Comparison of ENCODE assay signal across 1 cellular context in the genomic region with DNA sequence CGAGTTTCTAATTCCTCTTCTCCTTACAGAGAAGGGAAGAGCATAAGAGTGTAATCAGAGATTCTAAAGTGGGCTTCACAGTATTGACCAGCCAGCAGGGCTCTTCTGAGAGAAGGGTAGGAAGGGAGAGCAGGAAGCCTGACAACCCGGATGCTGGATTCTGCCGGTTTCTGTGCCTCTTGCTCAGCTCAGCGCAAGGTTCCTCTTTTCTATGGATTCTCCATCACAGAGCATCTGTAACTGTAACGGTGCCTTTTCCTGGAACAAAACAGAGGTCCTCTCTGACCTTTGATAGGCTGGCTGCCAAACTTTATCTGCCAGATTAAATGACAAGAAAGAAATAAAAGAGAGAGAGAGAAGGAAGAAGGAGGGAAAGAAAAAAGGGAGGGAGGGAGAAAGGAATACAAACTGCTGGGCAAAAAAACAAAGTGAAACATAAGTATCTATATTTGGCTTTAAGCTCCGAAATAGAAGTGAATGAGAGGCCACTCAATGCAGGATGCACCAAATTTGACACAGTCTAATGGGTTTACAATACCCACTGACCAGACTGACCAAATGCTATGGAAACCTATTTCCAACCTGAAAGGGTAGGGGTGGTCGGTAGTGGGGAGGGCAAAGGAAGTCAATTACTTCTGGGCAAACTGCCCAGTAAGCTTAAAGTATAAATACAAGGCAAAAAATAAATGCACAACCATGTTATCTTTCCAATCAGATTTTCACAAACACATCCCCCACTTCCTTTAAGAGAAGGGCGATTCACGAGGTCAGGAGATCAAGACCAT.
TF ChIP-seq lines count a peak whose summit lies in the region.

No MANE protein-coding gene starts in this region.

TF ChIP-seq in GM23338, 12 proteins besides CTCF, POLR2A, EP300 and RAD21:
- TF ChIP-seq, protein P1, sequence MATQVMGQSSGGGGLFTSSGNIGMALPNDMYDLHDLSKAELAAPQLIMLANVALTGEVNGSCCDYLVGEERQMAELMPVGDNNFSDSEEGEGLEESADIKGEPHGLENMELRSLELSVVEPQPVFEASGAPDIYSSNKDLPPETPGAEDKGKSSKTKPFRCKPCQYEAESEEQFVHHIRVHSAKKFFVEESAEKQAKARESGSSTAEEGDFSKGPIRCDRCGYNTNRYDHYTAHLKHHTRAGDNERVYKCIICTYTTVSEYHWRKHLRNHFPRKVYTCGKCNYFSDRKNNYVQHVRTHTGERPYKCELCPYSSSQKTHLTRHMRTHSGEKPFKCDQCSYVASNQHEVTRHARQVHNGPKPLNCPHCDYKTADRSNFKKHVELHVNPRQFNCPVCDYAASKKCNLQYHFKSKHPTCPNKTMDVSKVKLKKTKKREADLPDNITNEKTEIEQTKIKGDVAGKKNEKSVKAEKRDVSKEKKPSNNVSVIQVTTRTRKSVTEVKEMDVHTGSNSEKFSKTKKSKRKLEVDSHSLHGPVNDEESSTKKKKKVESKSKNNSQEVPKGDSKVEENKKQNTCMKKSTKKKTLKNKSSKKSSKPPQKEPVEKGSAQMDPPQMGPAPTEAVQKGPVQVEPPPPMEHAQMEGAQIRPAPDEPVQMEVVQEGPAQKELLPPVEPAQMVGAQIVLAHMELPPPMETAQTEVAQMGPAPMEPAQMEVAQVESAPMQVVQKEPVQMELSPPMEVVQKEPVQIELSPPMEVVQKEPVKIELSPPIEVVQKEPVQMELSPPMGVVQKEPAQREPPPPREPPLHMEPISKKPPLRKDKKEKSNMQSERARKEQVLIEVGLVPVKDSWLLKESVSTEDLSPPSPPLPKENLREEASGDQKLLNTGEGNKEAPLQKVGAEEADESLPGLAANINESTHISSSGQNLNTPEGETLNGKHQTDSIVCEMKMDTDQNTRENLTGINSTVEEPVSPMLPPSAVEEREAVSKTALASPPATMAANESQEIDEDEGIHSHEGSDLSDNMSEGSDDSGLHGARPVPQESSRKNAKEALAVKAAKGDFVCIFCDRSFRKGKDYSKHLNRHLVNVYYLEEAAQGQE (IDR thresholded peaks at IDR 0.05; ENCODE audit: unreplicated experiment) = no peak
- TF ChIP-seq POLR2AphosphoS5 (IDR thresholded peaks at IDR 0.05; ENCODE audit: low read depth) (no peak), STAT1 (IDR thresholded peaks at IDR 0.05; ENCODE audit: unreplicated experiment) (no peak)
